In genomic region chr11:129853508-129854228, GRCh38 we compare ENCODE assay signal across 1 cellular context.
TF ChIP-seq lines count a peak whose summit lies in the region.

No MANE protein-coding gene starts in this region.

TF ChIP-seq in HepG2, 621 proteins besides CTCF, POLR2A, EP300 and RAD21 (continued from another document and continues in another):
- TF ChIP-seq, protein P1, sequence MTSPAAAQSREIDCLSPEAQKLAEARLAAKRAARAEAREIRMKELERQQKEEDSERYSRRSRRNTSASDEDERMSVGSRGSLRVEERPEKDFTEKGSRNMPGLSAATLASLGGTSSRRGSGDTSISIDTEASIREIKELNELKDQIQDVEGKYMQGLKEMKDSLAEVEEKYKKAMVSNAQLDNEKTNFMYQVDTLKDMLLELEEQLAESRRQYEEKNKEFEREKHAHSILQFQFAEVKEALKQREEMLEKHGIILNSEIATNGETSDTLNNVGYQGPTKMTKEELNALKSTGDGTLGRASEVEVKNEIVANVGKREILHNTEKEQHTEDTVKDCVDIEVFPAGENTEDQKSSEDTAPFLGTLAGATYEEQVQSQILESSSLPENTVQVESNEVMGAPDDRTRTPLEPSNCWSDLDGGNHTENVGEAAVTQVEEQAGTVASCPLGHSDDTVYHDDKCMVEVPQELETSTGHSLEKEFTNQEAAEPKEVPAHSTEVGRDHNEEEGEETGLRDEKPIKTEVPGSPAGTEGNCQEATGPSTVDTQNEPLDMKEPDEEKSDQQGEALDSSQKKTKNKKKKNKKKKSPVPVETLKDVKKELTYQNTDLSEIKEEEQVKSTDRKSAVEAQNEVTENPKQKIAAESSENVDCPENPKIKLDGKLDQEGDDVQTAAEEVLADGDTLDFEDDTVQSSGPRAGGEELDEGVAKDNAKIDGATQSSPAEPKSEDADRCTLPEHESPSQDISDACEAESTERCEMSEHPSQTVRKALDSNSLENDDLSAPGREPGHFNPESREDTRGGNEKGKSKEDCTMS (CRISPR knock-in tag; conservative IDR thresholded peaks at IDR 0.05): no peak
- no peak for TF ChIP-seq ZNF766 (CRISPR knock-in tag; IDR thresholded peaks at IDR 0.05; ENCODE audit: borderline replicate concordance)
- TF ChIP-seq HNRNPUL1 (IDR thresholded peaks at IDR 0.05; ENCODE audit: low read depth, low read length): no peak
- no peak for TF ChIP-seq HCFC1 (IDR thresholded peaks at IDR 0.05; ENCODE audit: low read depth, low read length)
- TF ChIP-seq LCORL (IDR thresholded peaks at IDR 0.05): no peak
- TF ChIP-seq LCORL (CRISPR knock-in tag; IDR thresholded peaks at IDR 0.05): peak; percentile 92
- TF ChIP-seq IKZF1 (IDR thresholded peaks at IDR 0.05): no peak
- TF ChIP-seq IRX3 (CRISPR knock-in tag; IDR thresholded peaks at IDR 0.05; ENCODE audit: borderline replicate concordance, low read depth): no peak
- no peak for TF ChIP-seq ZNF891 (CRISPR knock-in tag; IDR thresholded peaks at IDR 0.05)
- TF ChIP-seq ZNF619 (CRISPR knock-in tag; IDR thresholded peaks at IDR 0.05): no peak
- TF ChIP-seq, protein P2, sequence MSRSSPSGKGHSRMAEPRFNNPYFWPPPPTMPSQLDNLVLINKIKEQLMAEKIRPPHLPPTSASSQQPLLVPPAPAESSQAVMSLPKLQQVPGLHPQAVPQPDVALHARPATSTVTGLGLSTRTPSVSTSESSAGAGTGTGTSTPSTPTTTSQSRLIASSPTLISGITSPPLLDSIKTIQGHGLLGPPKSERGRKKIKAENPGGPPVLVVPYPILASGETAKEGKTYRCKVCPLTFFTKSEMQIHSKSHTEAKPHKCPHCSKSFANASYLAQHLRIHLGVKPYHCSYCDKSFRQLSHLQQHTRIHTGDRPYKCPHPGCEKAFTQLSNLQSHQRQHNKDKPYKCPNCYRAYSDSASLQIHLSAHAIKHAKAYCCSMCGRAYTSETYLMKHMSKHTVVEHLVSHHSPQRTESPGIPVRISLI (CRISPR knock-in tag; IDR thresholded peaks at IDR 0.05; ENCODE audit: borderline replicate concordance): no peak
- no peak for TF ChIP-seq ATM (IDR thresholded peaks at IDR 0.05; ENCODE audit: borderline replicate concordance)
- TF ChIP-seq SP140L (CRISPR knock-in tag; IDR thresholded peaks at IDR 0.05; ENCODE audit: borderline replicate concordance): 0 out of 2 replicates have a peak, but pooled peaks have one; percentile 68
- TF ChIP-seq, protein P3, sequence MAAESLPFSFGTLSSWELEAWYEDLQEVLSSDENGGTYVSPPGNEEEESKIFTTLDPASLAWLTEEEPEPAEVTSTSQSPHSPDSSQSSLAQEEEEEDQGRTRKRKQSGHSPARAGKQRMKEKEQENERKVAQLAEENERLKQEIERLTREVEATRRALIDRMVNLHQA (CRISPR knock-in tag; IDR thresholded peaks at IDR 0.05): no peak
- TF ChIP-seq ARNT2 (CRISPR knock-in tag; IDR thresholded peaks at IDR 0.05; ENCODE audit: low read depth): no peak
- TF ChIP-seq ZNF614 (CRISPR knock-in tag; IDR thresholded peaks at IDR 0.05; ENCODE audit: borderline replicate concordance): peak; percentile 62; the same call in 1 of the 2 replicates
- no peak for TF ChIP-seq GRHL1 (CRISPR knock-in tag; conservative IDR thresholded peaks at IDR 0.05)
- TF ChIP-seq ZNF782 (CRISPR knock-in tag; IDR thresholded peaks at IDR 0.05; ENCODE audit: borderline replicate concordance): no peak
- no peak for TF ChIP-seq RFX5 (IDR thresholded peaks at IDR 0.05; ENCODE audit: low read depth, low read length)
- TF ChIP-seq NFIC (IDR thresholded peaks at IDR 0.05; ENCODE audit: low read length): peak; percentile 94
- TF ChIP-seq MAX (IDR thresholded peaks at IDR 0.05): peak; percentile 66
- no peak for TF ChIP-seq ZSCAN22 (CRISPR knock-in tag; IDR thresholded peaks at IDR 0.05)
- TF ChIP-seq ZNF512B (CRISPR knock-in tag; IDR thresholded peaks at IDR 0.05; ENCODE audit: borderline replicate concordance): no peak
- TF ChIP-seq RFXAP (CRISPR knock-in tag; IDR thresholded peaks at IDR 0.05; ENCODE audit: borderline replicate concordance): no peak
- no peak for TF ChIP-seq HOXD1 (CRISPR knock-in tag; IDR thresholded peaks at IDR 0.05)
- no peak for TF ChIP-seq ZNF180 (CRISPR knock-in tag; IDR thresholded peaks at IDR 0.05; ENCODE audit: borderline replicate concordance, low read depth)
- TF ChIP-seq, protein P4, sequence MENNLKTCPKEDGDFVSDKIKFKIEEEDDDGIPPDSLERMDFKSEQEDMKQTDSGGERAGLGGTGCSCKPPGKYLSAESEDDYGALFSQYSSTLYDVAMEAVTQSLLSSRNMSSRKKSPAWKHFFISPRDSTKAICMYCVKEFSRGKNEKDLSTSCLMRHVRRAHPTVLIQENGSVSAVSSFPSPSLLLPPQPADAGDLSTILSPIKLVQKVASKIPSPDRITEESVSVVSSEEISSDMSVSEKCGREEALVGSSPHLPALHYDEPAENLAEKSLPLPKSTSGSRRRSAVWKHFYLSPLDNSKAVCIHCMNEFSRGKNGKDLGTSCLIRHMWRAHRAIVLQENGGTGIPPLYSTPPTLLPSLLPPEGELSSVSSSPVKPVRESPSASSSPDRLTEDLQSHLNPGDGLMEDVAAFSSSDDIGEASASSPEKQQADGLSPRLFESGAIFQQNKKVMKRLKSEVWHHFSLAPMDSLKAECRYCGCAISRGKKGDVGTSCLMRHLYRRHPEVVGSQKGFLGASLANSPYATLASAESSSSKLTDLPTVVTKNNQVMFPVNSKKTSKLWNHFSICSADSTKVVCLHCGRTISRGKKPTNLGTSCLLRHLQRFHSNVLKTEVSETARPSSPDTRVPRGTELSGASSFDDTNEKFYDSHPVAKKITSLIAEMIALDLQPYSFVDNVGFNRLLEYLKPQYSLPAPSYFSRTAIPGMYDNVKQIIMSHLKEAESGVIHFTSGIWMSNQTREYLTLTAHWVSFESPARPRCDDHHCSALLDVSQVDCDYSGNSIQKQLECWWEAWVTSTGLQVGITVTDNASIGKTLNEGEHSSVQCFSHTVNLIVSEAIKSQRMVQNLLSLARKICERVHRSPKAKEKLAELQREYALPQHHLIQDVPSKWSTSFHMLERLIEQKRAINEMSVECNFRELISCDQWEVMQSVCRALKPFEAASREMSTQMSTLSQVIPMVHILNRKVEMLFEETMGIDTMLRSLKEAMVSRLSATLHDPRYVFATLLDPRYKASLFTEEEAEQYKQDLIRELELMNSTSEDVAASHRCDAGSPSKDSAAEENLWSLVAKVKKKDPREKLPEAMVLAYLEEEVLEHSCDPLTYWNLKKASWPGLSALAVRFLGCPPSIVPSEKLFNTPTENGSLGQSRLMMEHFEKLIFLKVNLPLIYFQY (CRISPR knock-in tag; IDR thresholded peaks at IDR 0.05; ENCODE audit: borderline replicate concordance): peak; percentile 86
- TF ChIP-seq HNF4A (CRISPR knock-in tag; IDR thresholded peaks at IDR 0.05): peak; percentile 36; the same call in 1 of the 2 replicates
- TF ChIP-seq ISX (CRISPR knock-in tag; conservative IDR thresholded peaks at IDR 0.05): no peak
- TF ChIP-seq AGO2 (optimal IDR thresholded peaks at IDR 0.05; ENCODE audit: low read depth, low read length): no peak
- TF ChIP-seq, protein P5, sequence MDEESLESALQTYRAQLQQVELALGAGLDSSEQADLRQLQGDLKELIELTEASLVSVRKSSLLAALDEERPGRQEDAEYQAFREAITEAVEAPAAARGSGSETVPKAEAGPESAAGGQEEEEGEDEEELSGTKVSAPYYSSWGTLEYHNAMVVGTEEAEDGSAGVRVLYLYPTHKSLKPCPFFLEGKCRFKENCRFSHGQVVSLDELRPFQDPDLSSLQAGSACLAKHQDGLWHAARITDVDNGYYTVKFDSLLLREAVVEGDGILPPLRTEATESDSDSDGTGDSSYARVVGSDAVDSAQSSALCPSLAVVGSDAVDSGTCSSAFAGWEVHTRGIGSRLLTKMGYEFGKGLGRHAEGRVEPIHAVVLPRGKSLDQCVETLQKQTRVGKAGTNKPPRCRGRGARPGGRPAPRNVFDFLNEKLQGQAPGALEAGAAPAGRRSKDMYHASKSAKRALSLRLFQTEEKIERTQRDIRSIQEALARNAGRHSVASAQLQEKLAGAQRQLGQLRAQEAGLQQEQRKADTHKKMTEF (CRISPR knock-in tag; IDR thresholded peaks at IDR 0.05): peak; percentile 87
- TF ChIP-seq, protein P6, sequence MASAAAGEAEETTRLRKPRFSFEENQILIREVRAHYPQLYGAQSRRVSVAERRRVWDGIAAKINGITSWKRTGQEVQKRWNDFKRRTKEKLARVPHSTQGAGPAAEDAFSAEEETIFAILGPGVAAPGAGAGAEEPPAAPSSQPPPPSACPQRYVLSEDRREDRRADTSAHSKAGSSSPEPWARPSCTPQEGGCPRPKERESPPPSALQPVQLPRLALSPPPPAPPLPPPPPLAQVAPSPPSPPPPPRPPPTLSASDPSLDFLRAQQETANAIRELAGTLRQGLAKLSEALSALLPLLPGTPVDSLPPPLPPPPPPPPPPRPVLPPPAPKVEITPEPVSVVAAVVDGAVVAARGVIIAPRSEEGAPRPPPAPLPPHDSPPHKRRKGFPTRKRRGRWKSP (CRISPR knock-in tag; IDR thresholded peaks at IDR 0.05): peak; percentile 44; the same call in 1 of the 2 replicates
- no peak for TF ChIP-seq ZNF496 (CRISPR knock-in tag; IDR thresholded peaks at IDR 0.05; ENCODE audit: insufficient replicate concordance)
- no peak for TF ChIP-seq ZMYM3 (CRISPR knock-in tag; IDR thresholded peaks at IDR 0.05)
- no peak for TF ChIP-seq PHF20 (CRISPR knock-in tag; IDR thresholded peaks at IDR 0.05)
- TF ChIP-seq ZFP41 (CRISPR knock-in tag; IDR thresholded peaks at IDR 0.05; ENCODE audit: borderline replicate concordance): no peak
- TF ChIP-seq SIX4 (CRISPR knock-in tag; IDR thresholded peaks at IDR 0.05): no peak
- peak; percentile 78; the same call in 1 of the 2 replicates for TF ChIP-seq ERF (CRISPR knock-in tag; IDR thresholded peaks at IDR 0.05)
- TF ChIP-seq POLR2AphosphoS2 (IDR thresholded peaks at IDR 0.05; ENCODE audit: low read depth, low read length): no peak
- TF ChIP-seq KDM5B (CRISPR knock-in tag; IDR thresholded peaks at IDR 0.05; ENCODE audit: borderline replicate concordance): no peak; the same call in 1 of the 2 replicates
- no peak for TF ChIP-seq SP2 (CRISPR knock-in tag; IDR thresholded peaks at IDR 0.05)
- TF ChIP-seq ZNF691 (CRISPR knock-in tag; IDR thresholded peaks at IDR 0.05; ENCODE audit: borderline replicate concordance, low read depth): peak; percentile 73; the same call in 1 of the 2 replicates
- no peak for TF ChIP-seq GFI1 (CRISPR knock-in tag; IDR thresholded peaks at IDR 0.05; ENCODE audit: borderline replicate concordance)
- TF ChIP-seq MLLT10 (CRISPR knock-in tag; IDR thresholded peaks at IDR 0.05): no peak
- peak; percentile 72 for TF ChIP-seq BCL6 (CRISPR knock-in tag; IDR thresholded peaks at IDR 0.05)
- no peak for TF ChIP-seq CHCHD3 (CRISPR knock-in tag; IDR thresholded peaks at IDR 0.05)
- TF ChIP-seq RBFOX2 (IDR thresholded peaks at IDR 0.05; ENCODE audit: low read depth, low read length): no peak
- TF ChIP-seq ZNF260 (CRISPR knock-in tag; IDR thresholded peaks at IDR 0.05; ENCODE audit: borderline replicate concordance, low read depth): no peak
- TF ChIP-seq ZNF615 (CRISPR knock-in tag; IDR thresholded peaks at IDR 0.05; ENCODE audit: borderline replicate concordance): no peak
- no peak for TF ChIP-seq NFE2 (CRISPR knock-in tag; IDR thresholded peaks at IDR 0.05)
- TF ChIP-seq ZNF205 (CRISPR knock-in tag; IDR thresholded peaks at IDR 0.05): 0 out of 2 replicates have a peak, but pooled peaks have one; percentile 23
- TF ChIP-seq REPIN1 (CRISPR knock-in tag; IDR thresholded peaks at IDR 0.05; ENCODE audit: borderline replicate concordance, low read depth): peak; percentile 37; the same call in 1 of the 2 replicates
- TF ChIP-seq ZNF552 (CRISPR knock-in tag; IDR thresholded peaks at IDR 0.05; ENCODE audit: borderline replicate concordance): no peak
